ENCODE assay signal across 22 cellular contexts in genomic region chr4:185890196-185890595, GRCh38.
"Had no signal": no experiment of that assay in that cellular context is flagged by ENCODE, and none has a peak within 500 bp of the region (broad histone marks: within the 10 kb centered on the region; RNA-seq: fewer than 3 reads in every experiment).

No MANE protein-coding gene starts in this region.

- H3K4me1 Mint-ChIP-seq: naive B cell; nephron; stimulated activated effector memory CD8-positive, alpha-beta T cell treated with anti-CD3 and anti-CD28 coated beads, Interleukin-12 subunit alpha, Interleukin-12 subunit beta, amount 100 ng/mL, for 72 hours had no signal

- H3K9me3 ChIP-seq: gastrocnemius medialis, suprapubic skin, thyroid gland, uterus had no signal

- H3K27me3 ChIP-seq: gastrocnemius medialis, heart right ventricle, right atrium auricular region, sigmoid colon, suprapubic skin, thyroid gland, upper lobe of left lung, uterus had no signal

- H3K36me3 ChIP-seq: gastrocnemius medialis, heart right ventricle, lower lobe of right lung, right atrium auricular region, sigmoid colon, suprapubic skin, thyroid gland, upper lobe of left lung, uterus had no signal

- H3K27ac Mint-ChIP-seq: memory B cell; nephron; stimulated activated effector memory CD8-positive, alpha-beta T cell treated with anti-CD3 and anti-CD28 coated beads, Interleukin-12 subunit alpha, Interleukin-12 subunit beta, amount 100 ng/mL, for 72 hours had no signal

- H3K27ac ChIP-seq: gastrocnemius medialis, heart right ventricle, lower lobe of right lung, right atrium auricular region, sigmoid colon, skin epidermis, suprapubic skin, thyroid gland, upper lobe of left lung, uterus had no signal

- H3K4me1 ChIP-seq: gastrocnemius medialis, lower lobe of right lung, right atrium auricular region, sigmoid colon, suprapubic skin, thyroid gland, upper lobe of left lung, uterus had no signal

- H3K4me3 ChIP-seq: gastrocnemius medialis, heart right ventricle, lower lobe of right lung, right atrium auricular region, sigmoid colon, skin epidermis, suprapubic skin, thyroid gland, upper lobe of left lung, uterus had no signal

- H3K36me3 Mint-ChIP-seq: stimulated activated effector memory CD8-positive, alpha-beta T cell treated with anti-CD3 and anti-CD28 coated beads, Interleukin-12 subunit alpha, Interleukin-12 subunit beta, amount 100 ng/mL, for 72 hours had no signal

- ATAC-seq: esophagus mucosa; gastrocnemius medialis; left lobe of liver; lower lobe of right lung; stimulated activated effector memory CD8-positive, alpha-beta T cell treated with anti-CD3 and anti-CD28 coated beads, Interleukin-12 subunit alpha, Interleukin-12 subunit beta, amount 100 ng/mL, for 72 hours; stimulated activated naive CD8-positive, alpha-beta T cell treated with anti-CD3 and anti-CD28 coated beads, Interleukin-15, Interleukin-2, amounts not matched to agents 100 U/mL and 50 U/mL, for 24 hours had no signal

- H3K4me3 Mint-ChIP-seq: memory B cell; naive B cell; nephron; stimulated activated effector memory CD8-positive, alpha-beta T cell treated with anti-CD3 and anti-CD28 coated beads, Interleukin-12 subunit alpha, Interleukin-12 subunit beta, amount 100 ng/mL, for 72 hours had no signal

- DNase-seq: effector memory CD4-positive, alpha-beta T cell; gastrocnemius medialis; heart right ventricle; hypothalamus; lower lobe of right lung; naive B cell; sigmoid colon; stimulated activated CD4-positive, alpha-beta T cell treated with anti-CD3 and anti-CD28 coated beads, Interleukin-12 subunit alpha, Interleukin-12 subunit beta, amount 100 ng/mL, for 4 hours; stimulated activated CD4-positive, alpha-beta T cell treated with anti-CD3 and anti-CD28 coated beads, Interleukin-2, amount 100 ng/mL, for 48 hours; stimulated activated CD8-positive, alpha-beta memory T cell treated with anti-CD3 and anti-CD28 coated beads, Interleukin-4, amount 100 ng/mL, for 48 hours; stimulated activated naive CD8-positive, alpha-beta T cell treated with anti-CD3 and anti-CD28 coated beads, Interleukin-15, Interleukin-2, amounts not matched to agents 100 U/mL and 50 U/mL, for 24 hours; thyroid gland; upper lobe of left lung; uterus had no signal
